Comparison of ENCODE assay signal across 23 cellular contexts in the genomic region with DNA sequence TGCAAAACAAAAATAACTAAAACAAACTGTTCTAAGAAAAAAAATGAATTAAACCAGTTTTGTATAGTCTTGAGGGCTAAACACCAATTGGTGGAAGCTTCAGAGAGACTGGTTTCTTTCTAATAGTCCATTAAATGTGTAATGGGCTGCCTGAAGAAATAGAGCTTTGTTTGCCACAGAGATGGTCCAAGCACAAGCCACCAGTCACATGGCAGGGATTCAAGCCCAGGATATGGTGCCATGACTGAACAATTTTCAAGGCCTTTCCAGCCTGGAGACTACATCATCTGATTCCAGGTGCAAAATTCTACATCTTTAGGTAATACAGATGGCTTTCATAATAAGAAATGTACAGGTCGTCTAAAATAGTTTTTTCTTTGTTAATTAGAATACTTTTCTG.
"Had no signal": no experiment of that assay in that cellular context is flagged by ENCODE, and none has a peak within 500 bp of the region (broad histone marks: within the 10 kb centered on the region; RNA-seq: fewer than 3 reads in every experiment).

No MANE protein-coding gene starts in this region.

- DNase-seq: activated CD4-positive, alpha-beta T cell treated with anti-CD3 and anti-CD28 coated beads, Interleukin-2, amount 50 U/mL, for 1 hour; activated CD4-positive, CD25-positive, alpha-beta regulatory T cell treated with anti-CD3 and anti-CD28 coated beads, Interleukin-2, amount 50 U/mL, for 72 hours; activated T-cell treated with anti-CD3 and anti-CD28 coated beads, Interleukin-2, amount 50 U/mL, for 1 hour; adrenal gland; brain microvascular endothelial cell; effector memory CD8-positive, alpha-beta T cell; esophagus squamous epithelium; heart left ventricle; islet precursor cell; left cardiac atrium; mesenchymal stem cell; mucosa of descending colon; naive B cell; occipital lobe; small intestine; stimulated activated CD4-positive, alpha-beta T cell treated with anti-CD3 and anti-CD28 coated beads, Interleukin-15, amount 100 ng/mL, for 24 hours; stimulated activated naive B cell treated with anti-CD40 and anti-IgM and Interleukin-4, amounts not matched to agents 10 μg/mL and 1 μg/mL and 100 μg/mL, for 72 hours; T-helper 1 cell; WERI-Rb-1 had no signal

- ATAC-seq: effector memory CD8-positive, alpha-beta T cell; gastroesophageal sphincter; heart left ventricle; left cardiac atrium; mucosa of descending colon; stimulated activated naive B cell treated with anti-CD40 and anti-IgM and Interleukin-4, amounts not matched to agents 10 μg/mL and 1 μg/mL and 100 μg/mL, for 72 hours had no signal

- H3K4me3 ChIP-seq: adrenal gland, ascending aorta, dorsolateral prefrontal cortex, esophagus squamous epithelium, gastroesophageal sphincter, heart left ventricle, mucosa of descending colon, thoracic aorta had no signal

- H3K27ac ChIP-seq: adrenal gland, ascending aorta, brain microvascular endothelial cell, esophagus squamous epithelium, gastroesophageal sphincter, heart left ventricle, thoracic aorta, WERI-Rb-1 had no signal

- H3K9me3 ChIP-seq: adrenal gland, ascending aorta, esophagus squamous epithelium, gastroesophageal sphincter, heart left ventricle, mucosa of descending colon, thoracic aorta had no signal

- H3K4me1 ChIP-seq: adrenal gland, ascending aorta, esophagus squamous epithelium, gastroesophageal sphincter had no signal

- H3K36me3 ChIP-seq: adrenal gland, ascending aorta, brain microvascular endothelial cell, esophagus squamous epithelium, gastroesophageal sphincter, heart left ventricle, thoracic aorta, WERI-Rb-1 had no signal

- H3K27me3 ChIP-seq: adrenal gland, ascending aorta, brain microvascular endothelial cell, dorsolateral prefrontal cortex, esophagus squamous epithelium, gastroesophageal sphincter, heart left ventricle had no signal
